In the genomic region with DNA sequence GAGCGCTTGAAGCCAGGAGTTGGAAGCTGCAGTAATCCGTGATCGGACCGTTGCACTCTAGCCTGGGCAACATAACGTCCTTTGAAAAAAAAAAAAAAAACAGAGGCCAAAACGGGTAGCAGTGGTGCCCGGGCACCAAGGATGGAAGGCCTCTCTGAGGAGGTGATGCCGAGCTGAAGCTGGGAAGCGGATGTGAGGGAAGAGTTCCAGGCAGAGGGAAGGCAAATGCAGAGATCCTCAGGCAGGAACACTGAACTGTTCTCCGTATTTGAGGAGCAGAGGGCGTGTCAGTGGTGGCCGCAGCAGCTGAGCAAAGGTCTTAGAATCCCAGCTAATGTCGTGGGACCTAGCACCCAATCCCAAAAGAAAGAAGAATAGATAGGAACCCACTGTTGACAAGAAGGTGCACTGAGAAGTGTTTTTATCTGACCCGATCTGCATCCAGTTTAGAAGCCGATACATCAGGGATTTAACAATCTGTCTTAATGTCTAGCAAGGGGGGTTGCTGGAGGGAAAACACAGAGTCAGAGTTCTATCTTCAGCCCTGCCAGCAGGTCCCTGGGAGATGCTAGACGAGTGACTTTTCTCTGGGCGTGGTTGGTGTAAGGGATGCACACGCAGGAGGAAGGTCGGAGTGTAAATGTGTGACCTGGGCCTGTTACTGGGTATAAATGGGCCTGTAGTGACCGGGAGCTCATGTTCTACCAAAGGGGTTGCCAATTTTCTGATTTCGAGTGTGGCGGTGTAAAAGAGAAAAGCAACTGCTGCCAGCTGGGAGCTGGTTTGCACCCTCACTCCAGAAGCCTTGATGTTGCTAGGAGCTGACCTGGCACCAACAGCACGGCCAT, we compare ENCODE assay signal across 8 cellular contexts. TPM values are rescaled to one million over a fixed set of nuclear protein-coding genes. Genes with fewer than 3 reads are reported as not detected.
A peak's percentile ranks its signal among the peaks of the same experiment; 100 is the strongest.
DNase-seq lines count a peak whose midpoint lies in the region; ATAC-seq and TF ChIP-seq lines count a peak whose summit lies in the region.

No MANE protein-coding gene starts in this region.

- H3K27ac ChIP-seq in cardiac muscle cell = peak overlapping the region; percentile 94
- peak overlapping the region; percentile 69 for H3K27ac ChIP-seq in parathyroid adenoma

- peak overlapping the region; percentile 99 for H3K4me2 ChIP-seq in parathyroid adenoma (ENCODE audit: low read length)

- H3K27me3 Mint-ChIP-seq in activated CD8-positive, alpha-beta T cell treated with anti-CD3 and anti-CD28 coated beads for 36 hours = no peaks in the 10 kb centered on the region

- H3K9ac ChIP-seq in parathyroid adenoma = peak overlapping the region; percentile 24

- H3K27me3 ChIP-seq in cardiac muscle cell (no peaks in the 10 kb centered on the region), parathyroid adenoma (ENCODE audit: control insufficient read depth, insufficient read depth, low read length) (no peaks in the 10 kb centered on the region)

- H3K36me3 ChIP-seq in cardiac muscle cell (no peaks in the 10 kb centered on the region), parathyroid adenoma (ENCODE audit: control insufficient read depth, insufficient read depth, low read length) (no peaks in the 10 kb centered on the region)

- DNase-seq in ELR (ENCODE audit: low read depth) (peak; percentile 51), HT-29 (ENCODE audit: low spot score) (peak; percentile 39), cardiac muscle cell (ENCODE audit: low read depth in 1 of 2, low spot score in 1 of 2) (no peak), GM19240 (ENCODE audit: insufficient read length, low spot score) (no peak), SIG-M5 (lab: John Stamatoyannopoulos, UW) (no peak)
- no peak for DNase-seq in activated CD8-positive, alpha-beta T cell treated with anti-CD3 and anti-CD28 coated beads for 36 hours

- CTCF ChIA-PET in activated CD8-positive, alpha-beta T cell treated with anti-CD3 and anti-CD28 coated beads for 36 hours (lab: Charles Lee) = interaction anchor here (0.6 to 2.1 kb wide), 6 partner anchors 10 to 119 kb away, joined by 3 to 7 read pairs (median 3); partner anchors contain the start of genes TAOK2 and TMEM219

- peak overlapping the region; percentile 97 for H3K27ac Mint-ChIP-seq in activated CD8-positive, alpha-beta T cell treated with anti-CD3 and anti-CD28 coated beads for 36 hours

- H3K9me3 ChIP-seq in cardiac muscle cell (ENCODE audit: low read depth) (no peaks in the 10 kb centered on the region), parathyroid adenoma (ENCODE audit: control insufficient read depth, low read length) (no peaks in the 10 kb centered on the region)

- H3K4me1 ChIP-seq in cardiac muscle cell (ENCODE audit: low read depth) (peaks cover 13% of the 10 kb centered on the region), parathyroid adenoma (peaks cover 9% of the 10 kb centered on the region)

- no peak for TF ChIP-seq CTCF in activated CD8-positive, alpha-beta T cell treated with anti-CD3 and anti-CD28 coated beads for 36 hours (IDR thresholded peaks at IDR 0.05)
- TF ChIP-seq CTCF in cardiac muscle cell (IDR thresholded peaks at IDR 0.05; ENCODE audit: low read depth, low read length) (no peak), parathyroid adenoma (IDR thresholded peaks at IDR 0.05) (no peak)

- H3K4me3 ChIP-seq in cardiac muscle cell (peak overlapping the region; percentile 76), parathyroid adenoma (ENCODE audit: low read depth, low read length) (peak overlapping the region; percentile 91)

- no peaks in the 10 kb centered on the region for H3K9me3 Mint-ChIP-seq in activated CD8-positive, alpha-beta T cell treated with anti-CD3 and anti-CD28 coated beads for 36 hours

- peak overlapping the region; percentile 82 for H2AFZ ChIP-seq in parathyroid adenoma

- intact Hi-C loops in activated CD8-positive, alpha-beta T cell treated with anti-CD3 and anti-CD28 coated beads for 36 hours (cut with micrococcal nuclease) = no loop called here

- H3K79me2 ChIP-seq in parathyroid adenoma = peaks cover 14% of the 10 kb centered on the region

- H3K36me3 Mint-ChIP-seq in activated CD8-positive, alpha-beta T cell treated with anti-CD3 and anti-CD28 coated beads for 36 hours (ENCODE audit: low read depth) = peaks cover 15% of the 10 kb centered on the region

- peaks cover 36% of the 10 kb centered on the region for H3K4me1 Mint-ChIP-seq in activated CD8-positive, alpha-beta T cell treated with anti-CD3 and anti-CD28 coated beads for 36 hours (ENCODE audit: low read depth)

- H3K4me3 Mint-ChIP-seq in activated CD8-positive, alpha-beta T cell treated with anti-CD3 and anti-CD28 coated beads for 36 hours = peak overlapping the region; percentile 90

- no peak for ATAC-seq in activated CD8-positive, alpha-beta T cell treated with anti-CD3 and anti-CD28 coated beads for 36 hours
- ATAC-seq in HG02981 (IDR thresholded peaks at IDR 0.05; ENCODE audit: unreplicated experiment) = no peak

- POLR2A ChIA-PET in activated CD8-positive, alpha-beta T cell treated with anti-CD3 and anti-CD28 coated beads for 36 hours (lab: Charles Lee) = interaction anchor here (0.6 to 3.9 kb wide), 24 partner anchors 10 to 1954 kb away, joined by 3 to 18 read pairs (median 4); partner anchors contain the start of genes ASPHD1, HIRIP3, MVP and SPN

RNA-seq across cellular contexts. Expression of gene KCTD13, which starts 0.9 kb away (rescaled TPM):
- total RNA-seq in HT-29 (2014; rRNA removed; shearing (Covaris generic)) = 20.4 and 25.9 TPM in 2 replicates
- 10 to 100 TPM; 35.2 to 35.3 TPM for total RNA-seq in activated CD8-positive, alpha-beta T cell treated with anti-CD3 and anti-CD28 coated beads for 36 hours
- 17.6 and 22.1 TPM in 2 replicates for total RNA-seq in cardiac muscle cell
- 22.3 and 23.3 TPM in 2 replicates for polyA plus RNA-seq in cardiac muscle cell

RNA-seq across cellular contexts. Expression of gene ASPHD1, which starts 26.6 kb away (rescaled TPM):
- total RNA-seq in HT-29 (2014; rRNA removed; shearing (Covaris generic)) = 19.5 and 24.0 TPM in 2 replicates
- 1 to 10 TPM; 2.0 to 2.1 TPM for total RNA-seq in activated CD8-positive, alpha-beta T cell treated with anti-CD3 and anti-CD28 coated beads for 36 hours
- total RNA-seq in cardiac muscle cell = 1.8 and 3.9 TPM in 2 replicates
- 1.8 and 2.3 TPM in 2 replicates for polyA plus RNA-seq in cardiac muscle cell

RNA-seq across cellular contexts. Expression of gene SEZ6L2, which starts 27.5 kb away (rescaled TPM):
- total RNA-seq in HT-29 (2014; rRNA removed; shearing (Covaris generic)) = 12.3 and 17.8 TPM in 2 replicates
- total RNA-seq in activated CD8-positive, alpha-beta T cell treated with anti-CD3 and anti-CD28 coated beads for 36 hours = under 1 TPM; 0.11 to 0.13 TPM
- total RNA-seq in cardiac muscle cell = 13.9 and 21.1 TPM in 2 replicates
- polyA plus RNA-seq in cardiac muscle cell = 5.8 and 10.3 TPM in 2 replicates

RNA-seq across cellular contexts. Expression of gene TMEM219, which starts 35.0 kb away (rescaled TPM):
- 103 and 110 TPM in 2 replicates for total RNA-seq in HT-29 (2014; rRNA removed; shearing (Covaris generic))
- 10 to 100 TPM; 31.9 to 34.9 TPM for total RNA-seq in activated CD8-positive, alpha-beta T cell treated with anti-CD3 and anti-CD28 coated beads for 36 hours
- total RNA-seq in cardiac muscle cell = 73.7 and 110 TPM in 2 replicates
- 109 and 156 TPM in 2 replicates for polyA plus RNA-seq in cardiac muscle cell

RNA-seq across cellular contexts. Expression of gene TAOK2, which starts 46.8 kb away (rescaled TPM):
- 56.5 and 56.8 TPM in 2 replicates for total RNA-seq in HT-29 (2014; rRNA removed; shearing (Covaris generic))
- 10 to 100 TPM; 25.0 to 25.9 TPM for total RNA-seq in activated CD8-positive, alpha-beta T cell treated with anti-CD3 and anti-CD28 coated beads for 36 hours
- total RNA-seq in cardiac muscle cell = 69.4 and 70.9 TPM in 2 replicates
- polyA plus RNA-seq in cardiac muscle cell = 25.8 and 36.2 TPM in 2 replicates

Comparison
In these comparisons a context has a peak if more than half of its experiments do, and no peak if none do; other contexts are left out.
1. DNase-seq: peak in ELR (single experiment) and HT-29 (single experiment); none in activated CD8-positive, alpha-beta T cell treated with anti-CD3 and anti-CD28 coated beads for 36 hours (single experiment), cardiac muscle cell (0 of 2), GM19240 (single experiment) and SIG-M5 (single experiment).
2. RNA of gene SEZ6L2, which starts 27.5 kb away (total RNA-seq): 13.9 to 21.1 TPM in cardiac muscle cell and 12.3 to 17.8 TPM in HT-29; 0.11 to 0.13 TPM in activated CD8-positive, alpha-beta T cell treated with anti-CD3 and anti-CD28 coated beads for 36 hours; every median in the first group is over 10 times any median in the second.